ENCODE assay signal across 11 cellular contexts in the genomic region with DNA sequence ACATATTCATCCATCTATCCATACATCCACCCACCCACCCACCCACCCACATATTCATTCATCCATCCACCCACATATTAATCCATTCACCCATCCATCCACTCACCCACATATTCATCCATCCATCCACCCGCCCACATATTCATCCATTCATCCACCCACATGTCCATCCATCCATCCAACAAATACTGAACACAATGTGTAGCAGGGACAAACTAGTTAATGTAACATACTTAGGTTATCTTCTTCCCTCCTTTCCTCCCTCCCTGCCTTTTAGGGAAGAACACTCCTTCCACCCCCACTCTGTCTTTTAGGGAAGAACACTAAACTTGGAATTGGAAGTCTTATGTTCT.
"Had no signal": no experiment of that assay in that cellular context is flagged by ENCODE, and none has a peak within 500 bp of the region (broad histone marks: within the 10 kb centered on the region; RNA-seq: fewer than 3 reads in every experiment).

No MANE protein-coding gene starts in this region.

- H3K27ac ChIP-seq: GM23248 had no signal

- H3K9me3 ChIP-seq: HAP-1 had no signal

- H3K4me3 ChIP-seq: GM23248, GM23338, HAP-1 had no signal

- DNase-seq: GM23248, GOT3, H7, H9, HCEC 1CT, HFFc6 had no signal

- H3K4me1 ChIP-seq: HAP-1 had no signal

- FAIRE-seq: H1, H54 had no signal

- ATAC-seq: GM23338, HCT116 had no signal

- H3K27ac Mint-ChIP-seq: GM23338, H9, HFFc6 had no signal

- H3K9me3 Mint-ChIP-seq: GM23338, H9 had no signal

- H3K4me3 Mint-ChIP-seq: GM23338, H9, HFFc6 had no signal
